ENCODE assay signal across 1 cellular context in the genomic region with DNA sequence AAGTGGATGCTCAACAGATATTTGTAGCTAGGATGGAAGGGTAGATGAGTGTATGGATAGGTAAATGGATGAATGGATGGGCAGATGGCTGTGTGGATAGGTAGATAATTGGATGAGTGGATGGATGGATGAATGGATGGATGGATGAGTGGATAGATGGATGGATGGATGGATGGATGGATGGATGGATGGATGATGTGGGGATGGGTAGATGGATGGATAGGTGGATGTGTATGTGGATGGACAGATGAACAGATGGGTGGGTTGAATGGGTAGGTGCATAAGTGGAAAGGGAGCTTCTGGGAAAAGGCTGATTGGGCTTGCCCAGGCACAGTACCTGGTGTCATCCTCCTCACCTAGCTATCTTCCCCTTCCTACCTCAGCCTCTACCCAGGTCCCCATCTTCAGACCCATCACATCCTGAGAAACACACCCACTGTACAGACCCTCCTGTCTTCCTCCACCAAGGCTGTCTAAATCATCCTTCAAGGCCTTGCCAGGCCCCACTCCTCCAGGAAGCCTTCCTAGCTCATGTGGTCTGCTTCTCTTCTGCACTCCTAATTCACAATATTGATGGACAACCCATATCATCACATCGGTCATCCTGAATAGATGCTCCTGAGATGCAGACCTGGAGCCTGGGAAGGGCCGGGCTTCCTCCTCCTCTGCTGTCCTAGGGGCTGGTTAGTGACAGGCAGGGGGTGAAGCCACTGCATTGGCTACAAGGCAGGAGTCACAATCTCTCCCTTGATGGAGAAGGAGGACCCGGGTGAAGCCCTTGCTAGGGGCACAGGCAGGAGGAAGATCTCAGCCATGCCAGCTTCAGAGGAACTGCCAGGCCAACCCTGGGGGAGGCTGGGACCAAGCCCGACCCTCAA.
TF ChIP-seq lines count a peak whose summit lies in the region.

No MANE protein-coding gene starts in this region.

TF ChIP-seq in IMR-90, 13 proteins besides CTCF, POLR2A, EP300 and RAD21:
- TF ChIP-seq CEBPB (IDR thresholded peaks at IDR 0.05; ENCODE audit: low read depth, low read length), result no peak
- no peak for TF ChIP-seq RFX5 (IDR thresholded peaks at IDR 0.05; ENCODE audit: low read depth, low read length)
- no peak for TF ChIP-seq MAFK (IDR thresholded peaks at IDR 0.05; ENCODE audit: low read depth, low read length)
- TF ChIP-seq, protein P1, sequence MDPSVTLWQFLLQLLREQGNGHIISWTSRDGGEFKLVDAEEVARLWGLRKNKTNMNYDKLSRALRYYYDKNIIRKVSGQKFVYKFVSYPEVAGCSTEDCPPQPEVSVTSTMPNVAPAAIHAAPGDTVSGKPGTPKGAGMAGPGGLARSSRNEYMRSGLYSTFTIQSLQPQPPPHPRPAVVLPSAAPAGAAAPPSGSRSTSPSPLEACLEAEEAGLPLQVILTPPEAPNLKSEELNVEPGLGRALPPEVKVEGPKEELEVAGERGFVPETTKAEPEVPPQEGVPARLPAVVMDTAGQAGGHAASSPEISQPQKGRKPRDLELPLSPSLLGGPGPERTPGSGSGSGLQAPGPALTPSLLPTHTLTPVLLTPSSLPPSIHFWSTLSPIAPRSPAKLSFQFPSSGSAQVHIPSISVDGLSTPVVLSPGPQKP (IDR thresholded peaks at IDR 0.05; ENCODE audit: borderline replicate concordance, low read depth, low read length), result no peak
- no peak for TF ChIP-seq SMC3 (IDR thresholded peaks at IDR 0.05; ENCODE audit: low read depth, low read length)
- TF ChIP-seq, protein P2, sequence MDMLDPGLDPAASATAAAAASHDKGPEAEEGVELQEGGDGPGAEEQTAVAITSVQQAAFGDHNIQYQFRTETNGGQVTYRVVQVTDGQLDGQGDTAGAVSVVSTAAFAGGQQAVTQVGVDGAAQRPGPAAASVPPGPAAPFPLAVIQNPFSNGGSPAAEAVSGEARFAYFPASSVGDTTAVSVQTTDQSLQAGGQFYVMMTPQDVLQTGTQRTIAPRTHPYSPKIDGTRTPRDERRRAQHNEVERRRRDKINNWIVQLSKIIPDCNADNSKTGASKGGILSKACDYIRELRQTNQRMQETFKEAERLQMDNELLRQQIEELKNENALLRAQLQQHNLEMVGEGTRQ (IDR thresholded peaks at IDR 0.05; ENCODE audit: low read depth, low read length), result no peak
- no peak for TF ChIP-seq FOS (IDR thresholded peaks at IDR 0.05; ENCODE audit: low read depth, low read length)
- TF ChIP-seq RCOR1 (IDR thresholded peaks at IDR 0.05; ENCODE audit: insufficient replicate concordance, low read length), result no peak
- no peak for TF ChIP-seq BHLHE40 (IDR thresholded peaks at IDR 0.05; ENCODE audit: low read depth, low read length)
- no peak for TF ChIP-seq MXI1 (IDR thresholded peaks at IDR 0.05; ENCODE audit: borderline replicate concordance, low read depth, low read length)
- no peak for TF ChIP-seq CHD1 (IDR thresholded peaks at IDR 0.05; ENCODE audit: low read depth, low read length)
- TF ChIP-seq MAZ (IDR thresholded peaks at IDR 0.05; ENCODE audit: borderline replicate concordance, low read depth, low read length), result no peak
- no peak for TF ChIP-seq NFE2L2 (IDR thresholded peaks at IDR 0.05; ENCODE audit: low read depth, low read length)
TF ChIP-seq in IMR-90: peak in this region for 0.
